Comparison of ENCODE assay signal across 23 cellular contexts in the genomic region with DNA sequence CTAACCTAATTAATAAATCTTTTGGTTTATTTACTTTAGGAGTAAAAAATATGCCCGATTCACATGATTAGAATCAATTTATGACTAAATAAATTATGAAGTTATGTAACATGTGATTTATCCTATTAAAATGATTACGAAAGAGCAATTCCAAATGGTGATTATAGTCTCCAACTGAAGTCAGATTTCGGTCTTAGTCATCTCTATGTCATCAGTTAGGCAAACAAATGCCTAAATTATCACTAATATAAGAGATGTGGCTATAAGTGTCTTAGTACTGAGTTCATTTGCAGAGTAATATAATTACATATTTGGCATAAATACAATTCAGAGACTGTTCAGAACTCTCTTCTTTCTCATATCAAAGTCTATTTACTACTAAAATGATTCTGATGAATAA.
A peak's percentile ranks its signal among the peaks of the same experiment; 100 is the strongest.
DNase-seq lines count a peak whose midpoint lies in the region; ATAC-seq and TF ChIP-seq lines count a peak whose summit lies in the region.
"Had no signal": no experiment of that assay in that cellular context is flagged by ENCODE, and none has a peak within 500 bp of the region (broad histone marks: within the 10 kb centered on the region; RNA-seq: fewer than 3 reads in every experiment).

No MANE protein-coding gene starts in this region.

- DNase-seq in A673 (ENCODE audit: low spot score), result no peak
- peak; percentile 53 for DNase-seq in HS-5 (ENCODE audit: low read depth)
- peak; percentile 2 for DNase-seq in adipocyte (ENCODE audit: low read depth)
- DNase-seq in fibroblast of villous mesenchyme (ENCODE audit: low read depth), result peak; percentile 51
- DNase-seq in MV-4-11 (lab: John Stamatoyannopoulos, UW), result no peak
- no peak for DNase-seq in ureter (ENCODE audit: low spot score)
- no peak for DNase-seq in substantia nigra (lab: John Stamatoyannopoulos, UW)
- DNase-seq: activated CD4-positive, alpha-beta T cell treated with anti-CD3 and anti-CD28 coated beads, Interleukin-2, amount 50 U/mL, for 4 hours; activated naive CD4-positive, alpha-beta T cell treated with Interleukin-2 at 50 U/mL for 16 hours; H7; heart right ventricle; islet precursor cell; mesenchymal stem cell; NCI-H2029 treated with DMSO at 0.1 percent for 48 hours; NCI-H524; psoas muscle; SIG-M5; stimulated activated CD4-positive, alpha-beta T cell treated with anti-CD3 and anti-CD28 coated beads, Interleukin-12 subunit alpha, Interleukin-12 subunit beta, amount 100 ng/mL, for 4 hours; T-helper 17 cell; tibial artery; WERI-Rb-1 had no signal

- H3K9ac ChIP-seq in adipocyte (ENCODE audit: low read length), result no peak overlapping the region

- H3K36me3 ChIP-seq in A673 (ENCODE audit: insufficient read depth, low read length, poor library complexity, severe bottlenecking), result no peaks in the 10 kb centered on the region
- no peaks in the 10 kb centered on the region for H3K36me3 ChIP-seq in adipocyte (ENCODE audit: control insufficient read depth, insufficient read depth, low read length, severe bottlenecking)
- H3K36me3 ChIP-seq: heart right ventricle, tibial artery, WERI-Rb-1 had no signal

- peak overlapping the region; percentile 24 for H3K27ac ChIP-seq in A673 (ENCODE audit: low read depth, low read length, poor library complexity, severe bottlenecking)
- no peak overlapping the region for H3K27ac ChIP-seq in substantia nigra (ENCODE audit: low read depth, low read length, poor library complexity, severe bottlenecking)
- H3K27ac ChIP-seq: coronary artery, heart right ventricle, psoas muscle, tibial artery, WERI-Rb-1 had no signal

- CTCF ChIA-PET in A673 (lab: Charles Lee), result no interaction called here

- no peak for TF ChIP-seq CTCF in A673 (conservative IDR thresholded peaks at IDR 0.05; ENCODE audit: low read depth, low read length)
- no peak for TF ChIP-seq CTCF in fibroblast of villous mesenchyme (IDR thresholded peaks at IDR 0.05; ENCODE audit: insufficient read depth, low read depth, low read length)

- intact Hi-C loops in A673 (cut with micrococcal nuclease; ENCODE audit: unreplicated experiment), result no loop called here

- BruUV-seq in A673 (replicated peaks; lab: Mats Ljungman, UMichigan), result no TSS peak

- no peak overlapping the region for H3K4me3 ChIP-seq in A673 (ENCODE audit: low read depth, low read length, poor library complexity, severe bottlenecking)
- no peak overlapping the region for H3K4me3 ChIP-seq in adipocyte (ENCODE audit: low read length)
- H3K4me3 ChIP-seq in fibroblast of villous mesenchyme (ENCODE audit: low read depth, low read length), result no peak overlapping the region
- H3K4me3 ChIP-seq: coronary artery, heart right ventricle, psoas muscle, tibial artery had no signal

- no peak for ATAC-seq in GM21723 (IDR thresholded peaks at IDR 0.05; ENCODE audit: unreplicated experiment)
- ATAC-seq: heart right ventricle, psoas muscle, T-helper 17 cell had no signal

- H3K4me1 ChIP-seq in A673 (ENCODE audit: insufficient read depth, low read length, poor library complexity, severe bottlenecking), result peaks cover 76% of the 10 kb centered on the region
- peaks cover 13% of the 10 kb centered on the region for H3K4me1 ChIP-seq in adipocyte (ENCODE audit: control insufficient read depth, insufficient read depth, low read length)
- H3K4me1 ChIP-seq: heart right ventricle, psoas muscle, tibial artery had no signal

- H3K27me3 ChIP-seq in A673 (replicated peaks; ENCODE audit: insufficient read depth, low read depth, low read length, poor library complexity) (no peaks in the 10 kb centered on the region), adipocyte (replicated peaks; ENCODE audit: control insufficient read depth, insufficient read depth, low read length) (no peaks in the 10 kb centered on the region)
- H3K27me3 ChIP-seq: heart right ventricle, tibial artery had no signal

- POLR2A ChIA-PET in A673 (lab: Charles Lee; ENCODE audit: low non-redundant PET), result no interaction called here

- H3K9me3 ChIP-seq in A673 (ENCODE audit: low read depth, low read length, poor library complexity, severe bottlenecking) (no peaks in the 10 kb centered on the region), adipocyte (ENCODE audit: control insufficient read depth, low read length) (no peaks in the 10 kb centered on the region)
- H3K9me3 ChIP-seq: heart right ventricle, psoas muscle, tibial artery had no signal

Comparison
In these comparisons a context has a peak if more than half of its experiments do, and no peak if none do; other contexts are left out.
1. DNase-seq: peak in HS-5 (single experiment), adipocyte (single experiment) and fibroblast of villous mesenchyme (single experiment); none in A673 (single experiment), MV-4-11 (single experiment), ureter (single experiment) and substantia nigra (0 of 49).